In genomic region chr7:102636956-102637355, GRCh38 we compare ENCODE assay signal across 21 cellular contexts. TPM values are rescaled to one million over a fixed set of nuclear protein-coding genes. Genes with fewer than 3 reads are reported as not detected.
"Had no signal": no experiment of that assay in that cellular context is flagged by ENCODE, and none has a peak within 500 bp of the region (broad histone marks: within the 10 kb centered on the region; RNA-seq: fewer than 3 reads in every experiment).

No MANE protein-coding gene starts in this region.

RNA-seq across cellular contexts. Expression of gene SPDYE2B, which starts 13.2 kb away (rescaled TPM):
- total RNA-seq: heart left ventricle; kidney; left colon; liver; lung; mucosa of descending colon; myocyte; naive thymus-derived CD4-positive, alpha-beta T cell; natural killer cell treated with Interleukin-12 subunit alpha and Interleukin-12 subunit beta and Interleukin-15 and Interleukin-18, amount 100 ng/mL, for 72 hours; omental fat pad; ovary; prostate gland; skeletal muscle tissue; smooth muscle cell; subcutaneous adipose tissue; suprapubic skin; thoracic aorta; urinary bladder; vagina had no signal
- polyA plus RNA-seq: heart left ventricle; immature natural killer cell; lung; naive thymus-derived CD4-positive, alpha-beta T cell; neural cell; ovary; smooth muscle cell; urinary bladder had no signal
